17 cellular contexts compared by ENCODE assay signal in genomic region chr12:4496145-4496838, GRCh38. TPM values are rescaled to one million over a fixed set of nuclear protein-coding genes. Genes with fewer than 3 reads are reported as not detected.
DNase-seq lines count a peak whose midpoint lies in the region; ATAC-seq and TF ChIP-seq lines count a peak whose summit lies in the region.
"Had no signal": no experiment of that assay in that cellular context is flagged by ENCODE, and none has a peak within 500 bp of the region (broad histone marks: within the 10 kb centered on the region; RNA-seq: fewer than 3 reads in every experiment).

No MANE protein-coding gene starts in this region.

- H3K4me2 ChIP-seq in osteoblast (ENCODE audit: insufficient read depth, low read length) = no peak overlapping the region
- H3K4me2 ChIP-seq: SK-N-SH had no signal

- H2AFZ ChIP-seq in osteoblast (ENCODE audit: low read length) = no peak overlapping the region

- no peak overlapping the region for H3K4me3 ChIP-seq in osteoblast (ENCODE audit: insufficient read depth, low read length)
- H3K4me3 ChIP-seq: spleen, tibial artery had no signal

- no peaks in the 10 kb centered on the region for H3K27me3 ChIP-seq in osteoblast (ENCODE audit: insufficient read depth, low read length)
- H3K27me3 ChIP-seq: spleen, tibial artery had no signal

- H3K9me3 Mint-ChIP-seq in activated CD4-positive, alpha-beta T cell treated with anti-CD3 and anti-CD28 coated beads, Interleukin-2, amount 10 ng/mL, durations not matched to agents 24 days and 14 days = no peaks in the 10 kb centered on the region
- H3K9me3 Mint-ChIP-seq: immature natural killer cell had no signal

- peaks cover 20% of the 10 kb centered on the region for H3K36me3 ChIP-seq in osteoblast (ENCODE audit: insufficient read depth, low read length)

- peaks cover 14% of the 10 kb centered on the region for H3K4me1 Mint-ChIP-seq in activated CD4-positive, alpha-beta T cell treated with anti-CD3 and anti-CD28 coated beads, Interleukin-2, amount 10 ng/mL, durations not matched to agents 24 days and 14 days
- H3K4me1 Mint-ChIP-seq: immature natural killer cell had no signal

- peak overlapping the region; percentile 42 for H3K27ac Mint-ChIP-seq in activated CD4-positive, alpha-beta T cell treated with anti-CD3 and anti-CD28 coated beads, Interleukin-2, amount 10 ng/mL, durations not matched to agents 24 days and 14 days

- H3K36me3 Mint-ChIP-seq in activated CD4-positive, alpha-beta T cell treated with anti-CD3 and anti-CD28 coated beads, Interleukin-2, amount 10 ng/mL, durations not matched to agents 24 days and 14 days (ENCODE audit: low read depth) = peaks cover 56% of the 10 kb centered on the region

- no peaks in the 10 kb centered on the region for H3K9me3 ChIP-seq in osteoblast (ENCODE audit: low read depth, low read length)
- H3K9me3 ChIP-seq: SK-N-SH, spleen, tibial artery had no signal

- H3K79me2 ChIP-seq in osteoblast (ENCODE audit: insufficient read depth, low read length) = no peaks in the 10 kb centered on the region

- no peaks in the 10 kb centered on the region for H3K27me3 Mint-ChIP-seq in activated CD4-positive, alpha-beta T cell treated with anti-CD3 and anti-CD28 coated beads, Interleukin-2, amount 10 ng/mL, durations not matched to agents 24 days and 14 days

- H3K27ac ChIP-seq in osteoblast (ENCODE audit: low read depth, low read length) = no peak overlapping the region
- H3K27ac ChIP-seq: HL-60, spleen, tibial artery had no signal

- H3K4me3 Mint-ChIP-seq in activated CD4-positive, alpha-beta T cell treated with anti-CD3 and anti-CD28 coated beads, Interleukin-2, amount 10 ng/mL, durations not matched to agents 24 days and 14 days = no peak overlapping the region
- H3K4me3 Mint-ChIP-seq: immature natural killer cell had no signal

- H4K20me1 ChIP-seq in osteoblast (ENCODE audit: insufficient read depth, low read length) = no peaks in the 10 kb centered on the region

- intact Hi-C loops in activated CD4-positive, alpha-beta T cell treated with anti-CD3 and anti-CD28 coated beads, Interleukin-2, amount 10 ng/mL, durations not matched to agents 24 days and 14 days (cut with micrococcal nuclease) = no loop called here

- no peak for DNase-seq in activated CD4-positive, alpha-beta T cell treated with anti-CD3 and anti-CD28 coated beads, Interleukin-2, amount 10 ng/mL, durations not matched to agents 24 days and 14 days
- DNase-seq in activated CD4-positive, alpha-beta T cell treated with anti-CD3 and anti-CD28 coated beads, Interleukin-2, amount 50 U/mL, for 4 hours = no peak
- DNase-seq in osteoblast (ENCODE audit: insufficient read length, low spot score, missing footprints) (peak; percentile 49), NCI-H524 (lab: John Stamatoyannopoulos, UW) (no peak), midbrain (lab: John Stamatoyannopoulos, UW) (no peak)
- DNase-seq: immature natural killer cell, mesendoderm, NCI-H2081 treated with DMSO at 0.1 percent for 48 hours, SK-N-SH, spleen, tibial artery had no signal

- H3K4me1 ChIP-seq in osteoblast (ENCODE audit: insufficient read depth, low read length) = no peaks in the 10 kb centered on the region
- H3K4me1 ChIP-seq: spleen, tibial artery had no signal

- TF ChIP-seq CTCF in osteoblast (IDR thresholded peaks at IDR 0.05; ENCODE audit: extremely low read depth, low read depth, low read length) = no peak

- ATAC-seq in GM21390 (IDR thresholded peaks at IDR 0.05; ENCODE audit: unreplicated experiment) = peak; percentile 95
- peak; percentile 88 for ATAC-seq in HG03025 (IDR thresholded peaks at IDR 0.05; ENCODE audit: low FRiP score, unreplicated experiment)
- no peak for ATAC-seq in HG03460 (IDR thresholded peaks at IDR 0.05; ENCODE audit: unreplicated experiment)

RNA-seq across cellular contexts. Expression of gene RAD51AP1, which starts 42.4 kb away (rescaled TPM):
- 31.4 and 35.8 TPM in 2 replicates for total RNA-seq in activated CD4-positive, alpha-beta T cell treated with anti-CD3 and anti-CD28 coated beads, Interleukin-2, amount 10 ng/mL, durations not matched to agents 24 days and 14 days
- 2.2 and 3.5 TPM in 2 replicates for total RNA-seq in osteoblast

RNA-seq across cellular contexts. Expression of gene FGF6, which starts 50.7 kb away (rescaled TPM):
- total RNA-seq in activated CD4-positive, alpha-beta T cell treated with anti-CD3 and anti-CD28 coated beads, Interleukin-2, amount 10 ng/mL, durations not matched to agents 24 days and 14 days = not detected in 2 replicates
- total RNA-seq in osteoblast = not detected in 2 replicates
- total RNA-seq: LHCN-M2, osteocyte, spleen had no signal
